In the genomic region with DNA sequence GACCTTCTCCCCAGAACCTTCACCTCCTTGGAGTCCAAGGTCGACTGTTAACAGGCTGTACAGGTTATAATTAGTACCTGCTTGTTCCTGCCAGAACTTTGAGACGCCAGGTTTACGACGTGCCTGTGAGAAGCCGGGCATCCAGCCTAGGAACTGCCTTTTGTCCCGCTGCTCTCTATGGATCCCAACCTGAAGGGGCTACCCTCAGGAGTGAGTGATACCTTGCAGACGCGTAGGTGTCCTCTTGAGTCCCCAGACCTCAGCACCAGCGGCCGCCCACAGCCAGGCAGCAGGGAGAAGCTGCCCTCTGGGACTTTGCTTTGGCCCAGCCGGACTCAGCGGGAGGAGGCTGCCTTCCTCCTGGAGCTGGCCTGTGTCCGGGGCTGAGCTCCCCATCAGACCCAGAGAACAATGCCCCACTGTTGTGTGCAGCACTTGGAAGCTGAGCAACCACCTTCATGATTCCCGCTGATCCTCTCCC, we compare ENCODE assay signal across 12 cellular contexts. TPM values are rescaled to one million over a fixed set of nuclear protein-coding genes. Genes with fewer than 3 reads are reported as not detected.
DNase-seq lines count a peak whose midpoint lies in the region.
"Had no signal": no experiment of that assay in that cellular context is flagged by ENCODE, and none has a peak within 500 bp of the region (broad histone marks: within the 10 kb centered on the region; RNA-seq: fewer than 3 reads in every experiment).

No MANE protein-coding gene starts in this region.

- CTCF ChIA-PET in activated naive CD4-positive, alpha-beta T cell treated with anti-CD3 and anti-CD28 coated beads, Interleukin-2, amount 10 ng/mL, durations not matched to agents 7 days and 5 days (lab: Charles Lee), result interaction anchor here (2.0 to 2.1 kb wide), 2 partner anchors 15 to 27 kb away, joined by 5 to 9 read pairs; no protein-coding TSS in a partner anchor

- no peak overlapping the region for H3K9ac ChIP-seq in Karpas-422 (ENCODE audit: low read length)

- H3K9me3 ChIP-seq in Karpas-422 (ENCODE audit: low read length), result no peaks in the 10 kb centered on the region

- peaks cover 43% of the 10 kb centered on the region for H3K36me3 Mint-ChIP-seq in activated naive CD4-positive, alpha-beta T cell treated with anti-CD3 and anti-CD28 coated beads, Interleukin-2, amount 10 ng/mL, durations not matched to agents 7 days and 5 days

- no peak overlapping the region for H3K4me3 ChIP-seq in Karpas-422 (ENCODE audit: low read length)

- no peak overlapping the region for H3K4me3 Mint-ChIP-seq in activated naive CD4-positive, alpha-beta T cell treated with anti-CD3 and anti-CD28 coated beads, Interleukin-2, amount 10 ng/mL, durations not matched to agents 7 days and 5 days

- DNase-seq in Karpas-422, result no peak
- peak; percentile 90 for DNase-seq in medulla oblongata (ENCODE audit: extremely low spot score)
- DNase-seq in stimulated activated CD8-positive, alpha-beta memory T cell treated with anti-CD3 and anti-CD28 coated beads, Interleukin-4, amount 100 ng/mL, for 48 hours, result no peak
- no peak for DNase-seq in activated naive CD4-positive, alpha-beta T cell treated with anti-CD3 and anti-CD28 coated beads, Interleukin-2, amount 10 ng/mL, durations not matched to agents 7 days and 5 days
- DNase-seq in activated CD4-positive, CD25-positive, alpha-beta regulatory T cell (lab: John Stamatoyannopoulos, UW), result no peak
- DNase-seq: activated CD8-positive, alpha-beta memory T cell treated with anti-CD3 and anti-CD28 coated beads, Interleukin-2, amount 50 U/mL, for 4 hours; Kasumi-1; naive B cell; NCI-H2171 treated with DMSO at 0.1 percent for 48 hours; stimulated activated CD4-positive, alpha-beta T cell treated with anti-CD3 and anti-CD28 coated beads, Interleukin-12 subunit alpha, Interleukin-12 subunit beta, amount 100 ng/mL, for 4 hours had no signal

- no peaks in the 10 kb centered on the region for H4K20me1 ChIP-seq in Karpas-422 (ENCODE audit: insufficient read depth, low read depth, low read length)

- H3K27ac ChIP-seq in Karpas-422 (ENCODE audit: low read length) (no peak overlapping the region), cingulate gyrus (ENCODE audit: low read depth, low read length) (peak overlapping the region; percentile 98), temporal lobe (ENCODE audit: low read depth, low read length) (peak overlapping the region; percentile 98)

- no peaks in the 10 kb centered on the region for H3K27me3 Mint-ChIP-seq in activated naive CD4-positive, alpha-beta T cell treated with anti-CD3 and anti-CD28 coated beads, Interleukin-2, amount 10 ng/mL, durations not matched to agents 7 days and 5 days
- H3K27me3 Mint-ChIP-seq: naive B cell had no signal

- peaks cover 76% of the 10 kb centered on the region for H3K4me1 Mint-ChIP-seq in activated naive CD4-positive, alpha-beta T cell treated with anti-CD3 and anti-CD28 coated beads, Interleukin-2, amount 10 ng/mL, durations not matched to agents 7 days and 5 days

- no peaks in the 10 kb centered on the region for H3K9me2 ChIP-seq in Karpas-422 (replicated peaks; ENCODE audit: insufficient read depth, low read length)

- peak overlapping the region; percentile 48 for H3K4me2 ChIP-seq in Karpas-422 (ENCODE audit: low read depth, low read length, poor library complexity, severe bottlenecking)

- no peak overlapping the region for H3K27ac Mint-ChIP-seq in activated naive CD4-positive, alpha-beta T cell treated with anti-CD3 and anti-CD28 coated beads, Interleukin-2, amount 10 ng/mL, durations not matched to agents 7 days and 5 days

- no peak overlapping the region for H2AFZ ChIP-seq in Karpas-422 (ENCODE audit: low read length)

- H3K9me3 Mint-ChIP-seq in activated naive CD4-positive, alpha-beta T cell treated with anti-CD3 and anti-CD28 coated beads, Interleukin-2, amount 10 ng/mL, durations not matched to agents 7 days and 5 days, result no peaks in the 10 kb centered on the region
- H3K9me3 Mint-ChIP-seq: naive B cell had no signal

- H3K36me3 ChIP-seq in Karpas-422 (ENCODE audit: insufficient read depth, low read length), result no peaks in the 10 kb centered on the region

- no peaks in the 10 kb centered on the region for H3K79me2 ChIP-seq in Karpas-422 (ENCODE audit: low read length)

- H3K27me3 ChIP-seq in Karpas-422 (ENCODE audit: low read length), result no peaks in the 10 kb centered on the region

- peaks cover 48% of the 10 kb centered on the region for H3K4me1 ChIP-seq in Karpas-422 (ENCODE audit: low read length)

RNA-seq across cellular contexts. Expression of a gene that starts 16.2 kb away (rescaled TPM):
- 1.8 and 3.3 TPM in 2 replicates for total RNA-seq in Karpas-422 (2014; rRNA removed; shearing (Covaris generic); ENCODE audit: low replicate concordance)
- 0.98 TPM for total RNA-seq in temporal lobe

RNA-seq across cellular contexts. Expression of a gene that starts 34.6 kb away (rescaled TPM):
- total RNA-seq in Karpas-422 (2014; rRNA removed; shearing (Covaris generic); ENCODE audit: low replicate concordance), result 69.7 and 74.6 TPM in 2 replicates
- 20.4 TPM for total RNA-seq in temporal lobe
